In genomic region chr21:45401054-45401518, GRCh38 we compare ENCODE assay signal across 23 cellular contexts.
"Had no signal": no experiment of that assay in that cellular context is flagged by ENCODE, and none has a peak within 500 bp of the region (broad histone marks: within the 10 kb centered on the region; RNA-seq: fewer than 3 reads in every experiment).

No MANE protein-coding gene starts in this region.

- H3K36me3 ChIP-seq: cardiac muscle cell, heart right ventricle, pancreas, right atrium auricular region, thoracic aorta, vagina had no signal

- FAIRE-seq: pancreas, TTC549 had no signal

- H3K27ac ChIP-seq: body of pancreas, cardiac muscle cell, heart right ventricle, pancreas, psoas muscle, right atrium auricular region, thoracic aorta, vagina had no signal

- H3K27ac Mint-ChIP-seq: activated CD4-positive, alpha-beta memory T cell treated with anti-CD3 and anti-CD28 coated beads for 36 hours; activated naive CD4-positive, alpha-beta T cell treated with anti-CD3 and anti-CD28 coated beads for 36 hours; activated naive CD8-positive, alpha-beta T cell treated with anti-CD3 and anti-CD28 coated beads, Interleukin-2, amount 50 U/mL, for 24 hours; activated T-cell treated with anti-CD3 and anti-CD28 coated beads, Interleukin-2, amount 50 U/mL, for 72 hours; nephron progenitor cell; type B pancreatic cell had no signal

- H3K4me3 ChIP-seq: body of pancreas, cardiac muscle cell, heart right ventricle, pancreas, psoas muscle, right atrium auricular region, thoracic aorta, vagina had no signal

- H3K4me3 Mint-ChIP-seq: activated CD4-positive, alpha-beta memory T cell treated with anti-CD3 and anti-CD28 coated beads for 36 hours; activated naive CD4-positive, alpha-beta T cell treated with anti-CD3 and anti-CD28 coated beads for 36 hours; activated naive CD8-positive, alpha-beta T cell treated with anti-CD3 and anti-CD28 coated beads, Interleukin-2, amount 50 U/mL, for 24 hours; activated T-cell treated with anti-CD3 and anti-CD28 coated beads, Interleukin-2, amount 50 U/mL, for 72 hours; nephron progenitor cell; type B pancreatic cell had no signal

- DNase-seq: activated CD4-positive, alpha-beta memory T cell treated with anti-CD3 and anti-CD28 coated beads for 36 hours; activated CD4-positive, alpha-beta T cell treated with anti-CD3 and anti-CD28 coated beads for 48 hours; activated effector memory CD4-positive, alpha-beta T cell treated with Interleukin-2 at 50 U/mL for 16 hours; activated naive CD4-positive, alpha-beta T cell treated with anti-CD3 and anti-CD28 coated beads for 36 hours; activated naive CD8-positive, alpha-beta T cell treated with anti-CD3 and anti-CD28 coated beads, Interleukin-2, amount 50 U/mL, for 24 hours; activated T-cell treated with anti-CD3 and anti-CD28 coated beads, Interleukin-2, amount 50 U/mL, for 72 hours; anterior cingulate cortex; body of pancreas; foreskin fibroblast; heart right ventricle; islet precursor cell; left cardiac atrium; nephron progenitor cell; pancreas; psoas muscle; stimulated activated CD4-positive, alpha-beta T cell treated with anti-CD3 and anti-CD28 coated beads, Interleukin-4, amount 100 ng/mL, for 24 hours; stimulated activated naive CD4-positive, alpha-beta T cell treated with Interleukin-2 at 50 U/mL for 16 hours had no signal

- H3K27me3 ChIP-seq: body of pancreas, right atrium auricular region, vagina had no signal

- H3K9me3 Mint-ChIP-seq: type B pancreatic cell had no signal

- ATAC-seq: activated naive CD8-positive, alpha-beta T cell treated with anti-CD3 and anti-CD28 coated beads, Interleukin-2, amount 50 U/mL, for 24 hours; activated T-cell treated with anti-CD3 and anti-CD28 coated beads, Interleukin-2, amount 50 U/mL, for 72 hours; body of pancreas; heart right ventricle; left cardiac atrium; pancreas; psoas muscle had no signal

- H3K9me3 ChIP-seq: pancreas, vagina had no signal
